ENCODE assay signal across 24 cellular contexts in the genomic region with DNA sequence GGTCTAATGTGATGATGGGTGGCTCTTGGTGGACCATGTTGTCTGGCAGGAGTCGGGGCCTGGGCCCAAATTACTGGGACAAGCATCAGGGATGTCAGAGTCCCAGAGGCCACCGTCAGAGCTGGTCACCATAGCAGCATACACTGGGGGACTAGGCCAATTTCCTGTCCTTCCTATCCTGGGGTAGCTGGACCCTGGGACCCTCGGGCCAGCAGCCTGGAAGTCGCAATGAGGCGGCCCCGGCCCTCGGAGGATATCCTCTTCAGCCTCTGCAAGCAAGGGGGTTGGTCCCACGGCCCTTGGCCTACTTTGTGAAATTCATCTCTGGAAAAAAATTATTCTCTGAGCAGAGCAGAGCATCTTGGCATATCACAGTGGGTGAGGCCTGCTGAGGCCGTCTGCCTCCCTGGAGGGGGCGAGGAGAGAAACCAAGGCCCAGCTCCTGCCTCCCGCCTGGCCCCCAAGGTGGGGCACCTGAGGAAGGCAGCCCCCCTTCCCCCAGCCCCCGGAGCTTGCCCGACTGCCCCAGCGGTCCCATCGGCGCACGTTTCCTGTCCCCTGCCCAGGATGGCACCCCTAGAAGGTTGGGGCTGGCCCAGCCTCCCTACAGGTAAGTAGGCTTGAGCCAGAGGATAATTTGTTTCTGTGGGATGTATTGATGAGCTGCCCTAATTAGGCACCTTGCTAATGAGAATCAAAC. TPM values are rescaled to one million over a fixed set of nuclear protein-coding genes. Genes with fewer than 3 reads are reported as not detected.
DNase-seq lines count a peak whose midpoint lies in the region; ATAC-seq lines count a peak whose summit lies in the region.
"Had no signal": no experiment of that assay in that cellular context is flagged by ENCODE, and none has a peak within 500 bp of the region (broad histone marks: within the 10 kb centered on the region; RNA-seq: fewer than 3 reads in every experiment).

No MANE protein-coding gene starts in this region.

- peak overlapping the region; percentile 99 for H3K27ac Mint-ChIP-seq in activated naive CD4-positive, alpha-beta T cell treated with anti-CD3 and anti-CD28 coated beads, Interleukin-2, amount 10 ng/mL, durations not matched to agents 7 days and 5 days
- peak overlapping the region; percentile 98 for H3K27ac Mint-ChIP-seq in activated CD4-positive, alpha-beta memory T cell treated with anti-CD3 and anti-CD28 coated beads for 36 hours
- H3K27ac Mint-ChIP-seq in stimulated activated effector memory CD8-positive, alpha-beta T cell treated with anti-CD3 and anti-CD28 coated beads, Interleukin-12 subunit alpha, Interleukin-12 subunit beta, amount 100 ng/mL, for 72 hours: peak overlapping the region; percentile 94
- H3K27ac Mint-ChIP-seq: type B pancreatic cell had no signal

- peaks cover 29% of the 10 kb centered on the region for H3K36me3 Mint-ChIP-seq in activated naive CD4-positive, alpha-beta T cell treated with anti-CD3 and anti-CD28 coated beads, Interleukin-2, amount 10 ng/mL, durations not matched to agents 7 days and 5 days
- H3K36me3 Mint-ChIP-seq in activated CD4-positive, alpha-beta memory T cell treated with anti-CD3 and anti-CD28 coated beads for 36 hours: peaks cover 13% of the 10 kb centered on the region
- no peaks in the 10 kb centered on the region for H3K36me3 Mint-ChIP-seq in stimulated activated effector memory CD8-positive, alpha-beta T cell treated with anti-CD3 and anti-CD28 coated beads, Interleukin-12 subunit alpha, Interleukin-12 subunit beta, amount 100 ng/mL, for 72 hours
- H3K36me3 Mint-ChIP-seq: type B pancreatic cell had no signal

- peaks cover 30% of the 10 kb centered on the region for H3K4me1 Mint-ChIP-seq in activated naive CD4-positive, alpha-beta T cell treated with anti-CD3 and anti-CD28 coated beads, Interleukin-2, amount 10 ng/mL, durations not matched to agents 7 days and 5 days
- H3K4me1 Mint-ChIP-seq in activated CD4-positive, alpha-beta memory T cell treated with anti-CD3 and anti-CD28 coated beads for 36 hours (ENCODE audit: low read depth): peaks cover 26% of the 10 kb centered on the region
- H3K4me1 Mint-ChIP-seq in stimulated activated effector memory CD8-positive, alpha-beta T cell treated with anti-CD3 and anti-CD28 coated beads, Interleukin-12 subunit alpha, Interleukin-12 subunit beta, amount 100 ng/mL, for 72 hours: peaks cover 30% of the 10 kb centered on the region

- no peak overlapping the region for H3K4me3 Mint-ChIP-seq in activated naive CD4-positive, alpha-beta T cell treated with anti-CD3 and anti-CD28 coated beads, Interleukin-2, amount 10 ng/mL, durations not matched to agents 7 days and 5 days
- no peak overlapping the region for H3K4me3 Mint-ChIP-seq in activated CD4-positive, alpha-beta memory T cell treated with anti-CD3 and anti-CD28 coated beads for 36 hours
- H3K4me3 Mint-ChIP-seq in stimulated activated effector memory CD8-positive, alpha-beta T cell treated with anti-CD3 and anti-CD28 coated beads, Interleukin-12 subunit alpha, Interleukin-12 subunit beta, amount 100 ng/mL, for 72 hours: no peak overlapping the region
- H3K4me3 Mint-ChIP-seq: H9, nephron progenitor cell, type B pancreatic cell had no signal

- intact Hi-C loops in activated CD4-positive, alpha-beta memory T cell treated with anti-CD3 and anti-CD28 coated beads for 36 hours (cut with micrococcal nuclease): no loop called here

- POLR2A ChIA-PET in activated CD4-positive, alpha-beta memory T cell treated with anti-CD3 and anti-CD28 coated beads for 36 hours (lab: Charles Lee): no interaction called here

- CTCF ChIA-PET in activated naive CD4-positive, alpha-beta T cell treated with anti-CD3 and anti-CD28 coated beads, Interleukin-2, amount 10 ng/mL, durations not matched to agents 7 days and 5 days (lab: Charles Lee): no interaction called here
- CTCF ChIA-PET in activated CD4-positive, alpha-beta memory T cell treated with anti-CD3 and anti-CD28 coated beads for 36 hours (lab: Charles Lee): interaction anchor here (0.7 kb wide), 1 partner anchor 342 kb away, joined by 3 read pairs; no protein-coding TSS in a partner anchor

- peaks cover 7% of the 10 kb centered on the region for H3K27me3 Mint-ChIP-seq in activated naive CD4-positive, alpha-beta T cell treated with anti-CD3 and anti-CD28 coated beads, Interleukin-2, amount 10 ng/mL, durations not matched to agents 7 days and 5 days
- no peaks in the 10 kb centered on the region for H3K27me3 Mint-ChIP-seq in activated CD4-positive, alpha-beta memory T cell treated with anti-CD3 and anti-CD28 coated beads for 36 hours

- DNase-seq in activated naive CD4-positive, alpha-beta T cell treated with anti-CD3 and anti-CD28 coated beads, Interleukin-2, amount 10 ng/mL, durations not matched to agents 7 days and 5 days: no peak
- no peak for DNase-seq in activated naive CD4-positive, alpha-beta T cell treated with Interleukin-2 at 50 U/mL for 16 hours
- DNase-seq in activated CD4-positive, alpha-beta memory T cell treated with anti-CD3 and anti-CD28 coated beads for 36 hours: no peak
- no peak for DNase-seq in stimulated activated effector memory CD8-positive, alpha-beta T cell treated with anti-CD3 and anti-CD28 coated beads, Interleukin-12 subunit alpha, Interleukin-12 subunit beta, amount 100 ng/mL, for 72 hours (ENCODE audit: low spot score in 2 of 2)
- DNase-seq in stimulated activated CD4-positive, alpha-beta T cell treated with anti-CD3 and anti-CD28 coated beads, Interleukin-2, amount 100 ng/mL, for 48 hours: no peak
- DNase-seq in Kasumi-1 (lab: John Stamatoyannopoulos, UW): no peak
- DNase-seq: effector CD8-positive, alpha-beta T cell; H9; IMR-90; NCI-H1092; NCI-H1930; NCI-H526; nephron progenitor cell; retina; SHP77 treated with DMSO at 0.1 percent for 48 hours; stimulated activated CD4-positive, alpha-beta T cell treated with anti-CD3 and anti-CD28 coated beads, Interleukin-2, amount 100 ng/mL, for 24 hours; substantia nigra had no signal

- ATAC-seq in esophagus mucosa: peak; percentile 21
- ATAC-seq in stimulated activated effector memory CD8-positive, alpha-beta T cell treated with anti-CD3 and anti-CD28 coated beads, Interleukin-12 subunit alpha, Interleukin-12 subunit beta, amount 100 ng/mL, for 72 hours: no peak
- ATAC-seq: pancreas had no signal

- peaks cover 24% of the 10 kb centered on the region for H3K9me3 Mint-ChIP-seq in activated naive CD4-positive, alpha-beta T cell treated with anti-CD3 and anti-CD28 coated beads, Interleukin-2, amount 10 ng/mL, durations not matched to agents 7 days and 5 days
- H3K9me3 Mint-ChIP-seq in activated CD4-positive, alpha-beta memory T cell treated with anti-CD3 and anti-CD28 coated beads for 36 hours: peaks cover 12% of the 10 kb centered on the region
- peaks cover 12% of the 10 kb centered on the region for H3K9me3 Mint-ChIP-seq in stimulated activated effector memory CD8-positive, alpha-beta T cell treated with anti-CD3 and anti-CD28 coated beads, Interleukin-12 subunit alpha, Interleukin-12 subunit beta, amount 100 ng/mL, for 72 hours
- H3K9me3 Mint-ChIP-seq: H9, nephron progenitor cell, type B pancreatic cell had no signal

RNA-seq across cellular contexts. Expression of gene CUX2, which starts 21.4 kb away (rescaled TPM):
- total RNA-seq in activated CD4-positive, alpha-beta memory T cell treated with anti-CD3 and anti-CD28 coated beads for 36 hours: under 1 TPM in 1 of 2 experiments, not detected in 1; 0.02 TPM
- not detected for total RNA-seq in esophagus mucosa
- total RNA-seq: activated CD8-positive, alpha-beta memory T cell treated with anti-CD3 and anti-CD28 coated beads for 36 hours; epithelial cell of proximal tubule; IMR-90; kidney epithelial cell; smooth muscle cell had no signal
